8 cellular contexts compared by ENCODE assay signal in the genomic region with DNA sequence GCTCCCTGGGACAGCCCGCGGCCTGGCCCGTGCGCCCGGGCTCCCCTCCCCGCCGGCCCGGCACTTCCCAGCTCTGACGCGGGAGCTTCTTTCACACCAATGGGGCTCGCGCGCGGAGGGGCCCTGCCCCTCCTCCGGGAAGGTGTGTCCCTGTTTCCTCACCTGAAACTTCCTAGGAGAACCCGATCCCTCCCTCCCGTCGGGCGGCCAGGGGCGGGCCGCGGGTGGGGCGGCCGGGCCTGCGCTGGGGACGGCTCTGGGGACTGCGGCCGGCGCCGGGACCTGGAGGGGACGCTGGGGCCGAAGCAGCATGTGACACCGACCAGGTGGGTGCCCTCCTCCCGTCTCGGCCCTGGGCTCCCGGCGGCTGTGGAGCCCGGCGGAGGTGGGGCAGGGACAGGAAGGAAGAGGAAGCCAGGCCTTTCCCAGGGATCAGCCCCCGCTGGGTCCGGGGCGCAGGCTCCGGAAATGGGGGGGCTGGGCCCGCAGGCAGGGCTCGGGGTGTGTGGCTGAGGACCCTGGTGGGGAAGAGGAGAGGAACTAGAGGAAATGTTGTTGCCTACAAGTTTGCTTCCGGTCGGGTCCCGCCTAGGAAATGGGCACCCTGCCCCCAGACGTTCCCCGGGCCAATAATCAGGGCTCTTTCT. TPM values are rescaled to one million over a fixed set of nuclear protein-coding genes. Genes with fewer than 3 reads are reported as not detected.
DNase-seq lines count a peak whose midpoint lies in the region; ATAC-seq and TF ChIP-seq lines count a peak whose summit lies in the region.
"Not testable (repeated sequence)": the region's sequence is repeated elsewhere in the genome, so short reads cannot be mapped to it uniquely, and the experiment has no call there.

A gene (plus strand): TSS at position 227 of the 647 bp plus-strand sequence. CDS start 7,268 bp downstream, outside the sequence.

- not testable (repeated sequence) for H3K27me3 ChIP-seq in body of pancreas; iPS-15b (ENCODE audit: control insufficient read depth, insufficient read depth, low read length)

- H3K36me3 ChIP-seq in body of pancreas (replicated peaks in 1 of 2; ENCODE audit: insufficient read depth in 1 of 2, low read depth in 2 of 2); iPS-15b (ENCODE audit: control insufficient read depth, insufficient read depth, low read length): not testable (repeated sequence)

- H3K4me3 Mint-ChIP-seq in CD14-positive monocyte = peak within 1 kb of the TSS; percentile 78 to 93
- H3K4me3 Mint-ChIP-seq in T-helper 1 cell treated with Interleukin-12 subunit alpha and Interleukin-12 subunit beta and Interleukin-4 antibody, amounts not matched to agents 30 μg/mL and 1 μg/mL, for 36 hours = peak within 1 kb of the TSS; percentile 81
- H3K4me3 Mint-ChIP-seq in progenitor cell of endocrine pancreas (ENCODE audit: low read depth) = peak within 1 kb of the TSS; percentile 83

- TF ChIP-seq CTCF in CD14-positive monocyte (IDR thresholded peaks at IDR 0.05); body of pancreas (IDR thresholded peaks at IDR 0.05); progenitor cell of endocrine pancreas (IDR thresholded peaks at IDR 0.05; ENCODE audit: unreplicated experiment): not testable (repeated sequence)

- not testable (repeated sequence) for H3K9ac ChIP-seq in iPS-15b (ENCODE audit: low read depth, low read length)

- H3K9me3 ChIP-seq in body of pancreas; iPS-15b (ENCODE audit: control insufficient read depth, insufficient read depth, low read length): not testable (repeated sequence)

- not testable (repeated sequence) for H3K9me3 Mint-ChIP-seq in CD14-positive monocyte; T-helper 1 cell treated with Interleukin-12 subunit alpha and Interleukin-12 subunit beta and Interleukin-4 antibody, amounts not matched to agents 30 μg/mL and 1 μg/mL, for 36 hours; progenitor cell of endocrine pancreas (ENCODE audit: low read depth)

- H3K27ac Mint-ChIP-seq in CD14-positive monocyte = peak within 1 kb of the TSS in 1 of 7 donors; percentile 30
- H3K27ac Mint-ChIP-seq in T-helper 1 cell treated with Interleukin-12 subunit alpha and Interleukin-12 subunit beta and Interleukin-4 antibody, amounts not matched to agents 30 μg/mL and 1 μg/mL, for 36 hours = peak within 1 kb of the TSS; percentile 47
- H3K27ac Mint-ChIP-seq in progenitor cell of endocrine pancreas = peak within 1 kb of the TSS; percentile 96

- H3K4me3 ChIP-seq in body of pancreas = not testable (repeated sequence)
- H3K4me3 ChIP-seq in iPS-15b (ENCODE audit: low read depth, low read length) = peak within 1 kb of the TSS; percentile 37

- ATAC-seq in GM19351 (IDR thresholded peaks at IDR 0.05; ENCODE audit: unreplicated experiment) (peak; percentile 71), HG02571 (IDR thresholded peaks at IDR 0.05; ENCODE audit: unreplicated experiment) (peak; percentile 76), HG03196 (IDR thresholded peaks at IDR 0.05; ENCODE audit: unreplicated experiment) (peak; percentile 70), body of pancreas (peak; percentile 97)

- WGBS in body of pancreas, 2 donors = no CpG with 5 or more reads among the region's 50 CpGs

- not testable (repeated sequence) for H3K27me3 Mint-ChIP-seq in CD14-positive monocyte (ENCODE audit: low read depth in 3 of 3); T-helper 1 cell treated with Interleukin-12 subunit alpha and Interleukin-12 subunit beta and Interleukin-4 antibody, amounts not matched to agents 30 μg/mL and 1 μg/mL, for 36 hours (ENCODE audit: low read depth); progenitor cell of endocrine pancreas

- H3K27ac ChIP-seq in body of pancreas = peak within 1 kb of the TSS in 1 of 4 donors; percentile 37

- not testable (repeated sequence) for H3K36me3 Mint-ChIP-seq in CD14-positive monocyte; T-helper 1 cell treated with Interleukin-12 subunit alpha and Interleukin-12 subunit beta and Interleukin-4 antibody, amounts not matched to agents 30 μg/mL and 1 μg/mL, for 36 hours (ENCODE audit: low read depth); progenitor cell of endocrine pancreas (ENCODE audit: insufficient read depth)

- intact Hi-C loops in CD14-positive monocyte (cut with micrococcal nuclease); body of pancreas (cut with DNase I): not testable (repeated sequence)

- not testable (repeated sequence) for DNase-seq in CD14-positive monocyte (ENCODE audit: low spot score); body of pancreas; progenitor cell of endocrine pancreas (ENCODE audit: low spot score, unreplicated experiment)

- TF ChIP-seq POLR2A in body of pancreas (IDR thresholded peaks at IDR 0.05) = not testable (repeated sequence)

- not testable (repeated sequence) for H3K4me1 Mint-ChIP-seq in CD14-positive monocyte; T-helper 1 cell treated with Interleukin-12 subunit alpha and Interleukin-12 subunit beta and Interleukin-4 antibody, amounts not matched to agents 30 μg/mL and 1 μg/mL, for 36 hours (ENCODE audit: low read depth); progenitor cell of endocrine pancreas (ENCODE audit: low read depth)

- H3K4me1 ChIP-seq in body of pancreas; iPS-15b (ENCODE audit: control insufficient read depth, insufficient read depth, low read length): not testable (repeated sequence)

RNA-seq across cellular contexts. Expression of the gene that starts here (rescaled TPM):
- polyA plus RNA-seq in CD14-positive monocyte = under 1 TPM in 1 of 2 donors, not detected in 1; 0.04 TPM
- total RNA-seq in body of pancreas = 10 to 100 TPM; 19.1 to 23.1 TPM
- 42.9 and 46.6 TPM in 2 replicates for total RNA-seq in progenitor cell of endocrine pancreas
